8 cellular contexts compared by ENCODE assay signal in genomic region chr12:24901975-24902461, GRCh38. TPM values are rescaled to one million over a fixed set of nuclear protein-coding genes. Genes with fewer than 3 reads are reported as not detected.
A peak's percentile ranks its signal among the peaks of the same experiment; 100 is the strongest.
DNase-seq lines count a peak whose midpoint lies in the region; ATAC-seq and TF ChIP-seq lines count a peak whose summit lies in the region.

No MANE protein-coding gene starts in this region.

- 31% methylated on average over 23 of the region's 23 CpGs for WGBS in right cardiac atrium

- ATAC-seq in activated T-helper 17 cell treated with anti-CD3 and anti-CD28 coated beads, Interleukin-2, amount 50 U/mL, for 72 hours (replicated peaks) = no peak
- peak in 1 of 2 donors; percentile 53 for ATAC-seq in right cardiac atrium
- no peak for ATAC-seq in HG03045 (IDR thresholded peaks at IDR 0.05; ENCODE audit: unreplicated experiment)

- H3K27ac Mint-ChIP-seq in activated T-helper 17 cell treated with anti-CD3 and anti-CD28 coated beads, Interleukin-2, amount 50 U/mL, for 72 hours = peak overlapping the region; percentile 92

- H3K9me3 Mint-ChIP-seq in activated T-helper 17 cell treated with anti-CD3 and anti-CD28 coated beads, Interleukin-2, amount 50 U/mL, for 72 hours = peaks cover 3% of the 10 kb centered on the region

- peaks cover 14% of the 10 kb centered on the region for H3K36me3 Mint-ChIP-seq in activated T-helper 17 cell treated with anti-CD3 and anti-CD28 coated beads, Interleukin-2, amount 50 U/mL, for 72 hours (ENCODE audit: low read depth)

- peaks cover 26% of the 10 kb centered on the region for H3K4me1 Mint-ChIP-seq in activated T-helper 17 cell treated with anti-CD3 and anti-CD28 coated beads, Interleukin-2, amount 50 U/mL, for 72 hours

- no peak overlapping the region for H3K4me3 Mint-ChIP-seq in activated T-helper 17 cell treated with anti-CD3 and anti-CD28 coated beads, Interleukin-2, amount 50 U/mL, for 72 hours

- DNase-seq in right cardiac atrium (peak in 1 of 3 donors; percentile 57), putamen (ENCODE audit: low spot score) (peak; percentile 82), colonic mucosa (no peak), NCI-H526 treated with DMSO at 0.1 percent for 48 hours (lab: John Stamatoyannopoulos, UW) (no peak), OCI-M1 (lab: John Stamatoyannopoulos, UW) (no peak)

- H3K4me3 ChIP-seq in GM08714 (ENCODE audit: low read length) (peak overlapping the region; percentile 65; the same call in 1 of the 2 replicates), right cardiac atrium (ENCODE audit: low read length) (peak overlapping the region; percentile 61), colonic mucosa (no peak overlapping the region)

- intact Hi-C loops in right cardiac atrium (cut with DNase I) (no loop called here), colonic mucosa (cut with DNase I) (no loop called here)

- TF ChIP-seq CTCF in colonic mucosa (IDR thresholded peaks at IDR 0.05) = no peak

- no peaks in the 10 kb centered on the region for H3K4me1 ChIP-seq in right cardiac atrium (ENCODE audit: control insufficient read depth, insufficient read depth, low read length)
- H3K4me1 ChIP-seq in colonic mucosa = no peaks in the 10 kb centered on the region

- peaks cover 31% of the 10 kb centered on the region for H3K27me3 Mint-ChIP-seq in activated T-helper 17 cell treated with anti-CD3 and anti-CD28 coated beads, Interleukin-2, amount 50 U/mL, for 72 hours

- no peaks in the 10 kb centered on the region for H3K9me3 ChIP-seq in right cardiac atrium (ENCODE audit: control insufficient read depth, low read length)
- H3K9me3 ChIP-seq in colonic mucosa = no peaks in the 10 kb centered on the region

- no peak overlapping the region for H3K9ac ChIP-seq in colonic mucosa (ENCODE audit: low read depth in 2 of 2, low read length in 2 of 2)

- H3K27ac ChIP-seq in right cardiac atrium (ENCODE audit: low read length) (no peak overlapping the region), colonic mucosa (no peak overlapping the region)

- no peaks in the 10 kb centered on the region for H3K36me3 ChIP-seq in colonic mucosa

- H3K27me3 ChIP-seq in right cardiac atrium (ENCODE audit: control insufficient read depth, insufficient read depth) (no peaks in the 10 kb centered on the region), colonic mucosa (no peaks in the 10 kb centered on the region)

RNA-seq across cellular contexts. Expression of gene BCAT1, which starts 46.9 kb away (rescaled TPM):
- 10 to 100 TPM; 21.3 to 68.8 TPM for total RNA-seq in activated T-helper 17 cell treated with anti-CD3 and anti-CD28 coated beads, Interleukin-2, amount 50 U/mL, for 72 hours
- total RNA-seq in right cardiac atrium = 1 to 10 TPM; 5.1 to 9.0 (median 6.2) TPM
- polyA plus RNA-seq in right cardiac atrium = 0.86 TPM
- total RNA-seq in colonic mucosa = 1 to 10 TPM; 4.2 to 7.4 TPM
